1 cellular context compared by ENCODE assay signal in the genomic region with DNA sequence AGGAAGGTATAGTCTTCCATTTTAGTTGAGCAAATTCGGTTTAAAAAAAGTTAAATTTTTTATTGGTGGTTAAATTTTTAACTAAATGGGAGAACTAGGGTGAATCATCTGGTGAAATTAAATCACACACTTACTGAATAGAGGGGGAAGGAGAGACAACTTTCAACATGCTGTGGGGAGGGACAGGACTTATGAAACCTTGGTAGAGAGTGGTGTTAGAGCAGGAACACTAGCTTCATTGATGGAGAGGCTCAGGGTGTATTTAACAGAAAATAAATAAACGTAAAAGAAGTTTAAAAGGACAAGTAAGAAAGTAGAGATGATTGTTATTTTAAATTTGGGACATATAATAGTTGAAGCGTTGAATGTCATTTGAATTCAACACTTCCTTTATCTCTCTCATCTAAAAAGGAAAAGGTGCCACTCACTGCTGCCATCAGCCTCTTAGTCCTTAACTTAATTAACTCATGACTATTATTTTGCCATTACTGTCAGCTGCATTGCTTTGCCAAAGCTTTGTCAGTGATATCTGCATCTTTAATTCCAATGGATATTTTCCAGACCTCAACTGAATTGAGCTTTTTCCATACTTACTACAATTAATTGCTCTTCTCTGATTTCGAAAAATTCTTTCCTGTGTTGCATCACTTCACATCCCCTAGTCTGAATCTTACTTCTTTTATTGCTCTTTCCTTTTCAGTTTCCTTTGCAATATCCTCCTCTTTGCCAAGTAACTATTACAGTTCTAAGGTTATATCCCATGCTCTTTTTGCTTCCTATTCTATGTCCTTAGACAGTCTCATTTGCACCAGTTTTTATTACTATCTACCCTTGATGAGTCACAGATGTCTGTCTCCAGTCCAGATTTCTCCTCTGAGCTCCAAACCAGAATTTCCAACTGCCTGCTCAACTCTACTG.
TF ChIP-seq lines count a peak whose summit lies in the region.

No MANE protein-coding gene starts in this region.

TF ChIP-seq in endothelial cell of umbilical vein, 7 proteins besides CTCF, POLR2A, EP300 and RAD21 (continued from another document):
- TF ChIP-seq EZH2 (IDR thresholded peaks at IDR 0.05; ENCODE audit: borderline replicate concordance, low read depth, low read length, severe bottlenecking) = no peak
- no peak for TF ChIP-seq POLR2AphosphoS5 (IDR thresholded peaks at IDR 0.05; ENCODE audit: insufficient read depth, low read depth, low read length)
- peak; percentile 19 for TF ChIP-seq GATA2 (IDR thresholded peaks at IDR 0.05; ENCODE audit: insufficient read depth, insufficient read length, low read depth, low read length)
